ENCODE assay signal across 16 cellular contexts in genomic region chr1:91829293-91830153, GRCh38. TPM values are rescaled to one million over a fixed set of nuclear protein-coding genes. Genes with fewer than 3 reads are reported as not detected.
DNase-seq lines count a peak whose midpoint lies in the region; ATAC-seq and TF ChIP-seq lines count a peak whose summit lies in the region.
"Had no signal": no experiment of that assay in that cellular context is flagged by ENCODE, and none has a peak within 500 bp of the region (broad histone marks: within the 10 kb centered on the region; RNA-seq: fewer than 3 reads in every experiment).

No MANE protein-coding gene starts in this region.

- no peak for TF ChIP-seq EP300 in transverse colon (IDR thresholded peaks at IDR 0.05; ENCODE audit: low read depth)

- peak overlapping the region; percentile 31 to 94 (median 84) for H3K27ac ChIP-seq in heart left ventricle
- H3K27ac ChIP-seq in muscle layer of duodenum (ENCODE audit: low read length) = peak overlapping the region; percentile 73
- H3K27ac ChIP-seq in transverse colon = peak overlapping the region; percentile 75 to 79 (median 78)
- no peak overlapping the region for H3K27ac ChIP-seq in PC-3 (ENCODE audit: low read length)
- H3K27ac ChIP-seq: PC-9 had no signal

- peaks cover 59% of the 10 kb centered on the region for H3K4me1 Mint-ChIP-seq in central memory CD8-positive, alpha-beta T cell

- no peaks in the 10 kb centered on the region for H3K9me2 ChIP-seq in PC-3 (replicated peaks; ENCODE audit: low read length)

- H3K9me3 Mint-ChIP-seq in central memory CD8-positive, alpha-beta T cell = no peaks in the 10 kb centered on the region
- H3K9me3 Mint-ChIP-seq: activated T-helper 17 cell treated with anti-CD3 and anti-CD28 coated beads, Interleukin-2, amount 50 U/mL, for 72 hours had no signal

- no peak overlapping the region for H3K4me3 ChIP-seq in heart left ventricle
- no peak overlapping the region for H3K4me3 ChIP-seq in muscle layer of duodenum (ENCODE audit: low read depth in 1 of 2, low read length in 2 of 2)
- no peak overlapping the region for H3K4me3 ChIP-seq in transverse colon
- no peak overlapping the region for H3K4me3 ChIP-seq in PC-3 (ENCODE audit: low read length)
- H3K4me3 ChIP-seq: ascending aorta, ovary, PC-9 had no signal

- H3K36me3 ChIP-seq in heart left ventricle (no peaks in the 10 kb centered on the region), muscle layer of duodenum (ENCODE audit: control insufficient read depth in 1 of 2, insufficient read depth in 2 of 2, low read length in 2 of 2) (no peaks in the 10 kb centered on the region), transverse colon (no peaks in the 10 kb centered on the region), PC-3 (ENCODE audit: low read depth, low read length) (no peaks in the 10 kb centered on the region)
- H3K36me3 ChIP-seq: ascending aorta, ovary had no signal

- H3K9ac ChIP-seq in PC-3 (ENCODE audit: low read length) = no peak overlapping the region

- no peaks in the 10 kb centered on the region for H3K79me2 ChIP-seq in PC-3 (ENCODE audit: low read length)

- peaks cover 7% of the 10 kb centered on the region for H3K36me3 Mint-ChIP-seq in central memory CD8-positive, alpha-beta T cell (ENCODE audit: insufficient read depth)

- ATAC-seq in heart left ventricle (no peak), Right ventricle myocardium inferior (no peak), PC-3 (no peak), HG03457 (IDR thresholded peaks at IDR 0.05; ENCODE audit: unreplicated experiment) (no peak)
- ATAC-seq in central memory CD8-positive, alpha-beta T cell (replicated peaks; ENCODE audit: extremely low read depth, poor library complexity, severe bottlenecking) = no peak
- ATAC-seq: activated T-helper 17 cell treated with anti-CD3 and anti-CD28 coated beads, Interleukin-2, amount 50 U/mL, for 72 hours had no signal

- H3K27me3 Mint-ChIP-seq in central memory CD8-positive, alpha-beta T cell = no peaks in the 10 kb centered on the region
- H3K27me3 Mint-ChIP-seq: activated T-helper 17 cell treated with anti-CD3 and anti-CD28 coated beads, Interleukin-2, amount 50 U/mL, for 72 hours had no signal

- H4K20me1 ChIP-seq in PC-3 (ENCODE audit: low read length) = no peaks in the 10 kb centered on the region

- H3K4me1 ChIP-seq in heart left ventricle (peaks cover 3 to 57% (median 39%) of the 10 kb centered on the region in 12 donors), muscle layer of duodenum (ENCODE audit: control insufficient read depth in 1 of 2, insufficient read depth in 2 of 2, low read length in 2 of 2) (peaks cover 22 to 51% of the 10 kb centered on the region in 2 donors), transverse colon (peaks cover 21 to 60% (median 43%) of the 10 kb centered on the region in 4 donors), PC-3 (ENCODE audit: insufficient read depth, low read length) (no peaks in the 10 kb centered on the region)

- H3K27me3 ChIP-seq in heart left ventricle = no peaks in the 10 kb centered on the region
- no peaks in the 10 kb centered on the region for H3K27me3 ChIP-seq in muscle layer of duodenum (ENCODE audit: low read depth, low read length)
- no peaks in the 10 kb centered on the region for H3K27me3 ChIP-seq in transverse colon
- H3K27me3 ChIP-seq in PC-3 (ENCODE audit: low read length) = no peaks in the 10 kb centered on the region
- H3K27me3 ChIP-seq: ascending aorta, ovary had no signal

- TF ChIP-seq CTCF in heart left ventricle (IDR thresholded peaks at IDR 0.05) (no peak), transverse colon (IDR thresholded peaks at IDR 0.05) (no peak), PC-3 (conservative IDR thresholded peaks at IDR 0.05; ENCODE audit: low read depth, low read length) (no peak)

- POLR2A ChIA-PET in PC-3 (lab: Charles Lee; ENCODE audit: unreplicated experiment) = interaction anchor here (0.7 kb wide), 1 partner anchor 329 kb away, joined by 5 read pairs; the partner anchor contains the start of gene CDC7

- no peaks in the 10 kb centered on the region for H3F3A ChIP-seq in PC-3 (ENCODE audit: low read length, unreplicated experiment)

- H3K4me2 ChIP-seq in PC-3 (ENCODE audit: low read length) = no peak overlapping the region

- H3K27ac Mint-ChIP-seq in central memory CD8-positive, alpha-beta T cell (ENCODE audit: low read depth) = peak overlapping the region; percentile 53
- H3K27ac Mint-ChIP-seq: activated T-helper 17 cell treated with anti-CD3 and anti-CD28 coated beads, Interleukin-2, amount 50 U/mL, for 72 hours had no signal

- H3K9me3 ChIP-seq in heart left ventricle (no peaks in the 10 kb centered on the region), muscle layer of duodenum (ENCODE audit: control insufficient read depth in 1 of 2, low read length in 2 of 2) (no peaks in the 10 kb centered on the region), transverse colon (no peaks in the 10 kb centered on the region), PC-3 (ENCODE audit: low read length) (no peaks in the 10 kb centered on the region)
- H3K9me3 ChIP-seq: ascending aorta, ovary had no signal

- TF ChIP-seq POLR2A in heart left ventricle (IDR thresholded peaks at IDR 0.05) (no peak), transverse colon (IDR thresholded peaks at IDR 0.05) (no peak)

- in situ Hi-C loops in transverse colon (cut with MboI; ENCODE audit: low pct_ligation_motif_present in 1 of 4, low pct_unique_long_range_greater_than_20kb in 1 of 4, low sequenced_read_pairs in 3 of 4) = no loop called here

- H3K4me3 Mint-ChIP-seq in central memory CD8-positive, alpha-beta T cell = no peak overlapping the region
- H3K4me3 Mint-ChIP-seq: activated T-helper 17 cell treated with anti-CD3 and anti-CD28 coated beads, Interleukin-2, amount 50 U/mL, for 72 hours; mesothelial cell of epicardium had no signal

- no TSS peak for BruUV-seq in PC-3 (replicated peaks; lab: Mats Ljungman, UMichigan)

- CTCF ChIA-PET in PC-3 (lab: Charles Lee) = no interaction called here

- DNase-seq in heart left ventricle (no peak), Right ventricle myocardium inferior (ENCODE audit: missing footprints) (no peak), transverse colon (no peak), PC-3 (no peak), NCI-H1105 treated with DMSO at 0.1 percent for 48 hours (lab: John Stamatoyannopoulos, UW) (no peak)
- DNase-seq in central memory CD8-positive, alpha-beta T cell (ENCODE audit: low spot score in 2 of 2) = no peak
- DNase-seq: activated CD8-positive, alpha-beta memory T cell treated with anti-CD3 and anti-CD28 coated beads for 24 hours; NCI-H187; stimulated activated CD4-positive, alpha-beta T cell treated with anti-CD3 and anti-CD28 coated beads, Interleukin-12 subunit alpha, Interleukin-12 subunit beta, amount 100 ng/mL, for 4 hours had no signal

- intact Hi-C loops in heart left ventricle (cut with DNase I) = loop anchor here in 5 of 10 donors (1.0 to 10.0 kb wide), 5 partner anchors 55 to 227 kb away; partner anchors contain the start of gene TGFBR3 (in 4 of the 5)
- intact Hi-C loops in Right ventricle myocardium inferior (cut with DNase I) = loop anchor here (2.0 to 5.0 kb wide), 3 partner anchors 229 to 317 kb away; no protein-coding TSS in a partner anchor
- intact Hi-C loops in transverse colon (cut with DNase I; ENCODE audit: low total_unique reads) = loop anchor here (10.0 kb wide), 2 partner anchors 55 to 85 kb away; partner anchors contain the start of gene TGFBR3
- intact Hi-C loops in PC-3 (cut with micrococcal nuclease) = no loop called here

- no peak overlapping the region for H2AFZ ChIP-seq in PC-3 (ENCODE audit: low read length)
- H2AFZ ChIP-seq: PC-9 had no signal

- 64 to 81% (median 74%) methylated on average over 6 of the region's 6 CpGs for WGBS in heart left ventricle, 4 donors
- 63 to 72% methylated on average over 3 to 6 of the region's 6 CpGs for WGBS in transverse colon (ENCODE audit: low coverage in 1 of 2), 2 donors

RNA-seq across cellular contexts. Expression of gene TGFBR3, which starts 56.4 kb away (rescaled TPM):
- total RNA-seq in heart left ventricle (10 to 100 TPM; 10.3 to 51.8 (median 28.1) TPM), Right ventricle myocardium inferior (36.3 TPM), transverse colon (100 to 1,000 TPM in 1 of 4 donors, 10 to 100 TPM in 3; 32.9 to 138 (median 58.8) TPM), PC-3 (2014; rRNA removed) (2.8 and 3.0 TPM in 2 replicates)
- 10 to 100 TPM in 1 of 2 donors, 1 to 10 TPM in 1; 6.9 to 10.3 TPM for polyA plus RNA-seq in heart left ventricle
